ENCODE assay signal across 20 cellular contexts in the genomic region with DNA sequence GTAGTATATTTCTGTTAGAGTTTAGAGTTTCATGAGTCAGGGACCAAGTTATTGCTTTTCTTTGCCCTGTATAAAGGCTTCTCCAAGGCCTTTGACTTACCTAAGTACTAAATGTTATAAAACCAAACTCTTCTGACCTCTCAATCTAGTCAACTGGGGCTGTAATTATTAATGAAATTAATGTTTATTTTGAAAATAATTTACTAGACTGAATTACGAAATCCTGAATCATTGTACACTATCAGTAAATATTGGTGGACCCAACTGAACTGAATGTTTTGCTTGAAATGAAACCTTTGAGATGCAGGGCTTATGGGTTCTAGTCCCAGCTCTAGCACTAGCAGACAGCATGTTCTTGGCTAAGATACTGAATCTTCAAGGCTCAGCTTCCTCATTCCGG. TPM values are rescaled to one million over a fixed set of nuclear protein-coding genes. Genes with fewer than 3 reads are reported as not detected.
DNase-seq lines count a peak whose midpoint lies in the region; ATAC-seq, FAIRE-seq and TF ChIP-seq lines count a peak whose summit lies in the region.
"Had no signal": no experiment of that assay in that cellular context is flagged by ENCODE, and none has a peak within 500 bp of the region (broad histone marks: within the 10 kb centered on the region; RNA-seq: fewer than 3 reads in every experiment).

No MANE protein-coding gene starts in this region.

- no TSS peak for BruUV-seq in Calu3 (replicated peaks; lab: Mats Ljungman, UMichigan)

- H3K27me3 ChIP-seq in right lobe of liver: no peaks in the 10 kb centered on the region

- 26% methylated on average over 2 of the region's 2 CpGs for WGBS in A549 (ENCODE audit: missing lambda C conversion rate)
- WGBS in right lobe of liver (ENCODE audit: insufficient coverage, low coverage, low lambda C conversion rate, missing lambda C conversion rate): 13% methylated on average over 2 of the region's 2 CpGs

- H3K4me3 Mint-ChIP-seq in Calu3 (ENCODE audit: low read depth, unreplicated experiment): no peak overlapping the region
- H3K4me3 Mint-ChIP-seq: CD4-positive, alpha-beta memory T cell had no signal

- POLR2A ChIA-PET in A549 (lab: Yijun Ruan, JAX): no interaction called here

- TF ChIP-seq POLR2A in A549 (IDR thresholded peaks at IDR 0.05; ENCODE audit: low read length) (no peak), right lobe of liver (IDR thresholded peaks at IDR 0.05) (no peak)

- ATAC-seq in A549 (no peak), right lobe of liver (peak; percentile 72 to 82 (median 77)), GM19397 (IDR thresholded peaks at IDR 0.05; ENCODE audit: unreplicated experiment) (no peak)

- H3K27ac Mint-ChIP-seq in Calu3 (ENCODE audit: unreplicated experiment): no peak overlapping the region
- H3K27ac Mint-ChIP-seq: CD4-positive, alpha-beta memory T cell had no signal

- no peaks in the 10 kb centered on the region for H3K9me3 Mint-ChIP-seq in Calu3 (ENCODE audit: low read depth, unreplicated experiment)

- no peaks in the 10 kb centered on the region for H3K36me3 Mint-ChIP-seq in Calu3 (ENCODE audit: insufficient read depth, unreplicated experiment)
- H3K36me3 Mint-ChIP-seq: CD4-positive, alpha-beta memory T cell had no signal

- FAIRE-seq in A549 (lab: Jason Lieb, UNC) (no peak), kidney (lab: Jason Lieb, UNC) (peak; percentile 74)
- FAIRE-seq: G401.6, GM12892, H1 had no signal

- peak overlapping the region; percentile 7; the same call in 1 of the 3 replicates for H3K4me2 ChIP-seq in A549

- DNase-seq in A549 (ENCODE audit: low read depth in 1 of 2, low spot score in 1 of 2) (no peak), kidney (no peak), right lobe of liver (no peak), NCI-H1436 (lab: John Stamatoyannopoulos, UW) (no peak), Calu3 (no peak)
- DNase-seq: 8988T; C1 segment of cervical spinal cord; CD4-positive, alpha-beta memory T cell; COR-L47; DMS153; DND-41; GM23248; H7; HCEC 1CT had no signal

- TF ChIP-seq CTCF in A549 (IDR thresholded peaks at IDR 0.05): no peak
- TF ChIP-seq CTCF in kidney (IDR thresholded peaks at IDR 0.05; ENCODE audit: borderline replicate concordance, extremely low read depth, insufficient read depth): no peak
- TF ChIP-seq CTCF in right lobe of liver (IDR thresholded peaks at IDR 0.05): no peak
- TF ChIP-seq CTCF in Calu3 (IDR thresholded peaks at IDR 0.05; ENCODE audit: unreplicated experiment): no peak

- no peak for TF ChIP-seq EP300 in A549 (IDR thresholded peaks at IDR 0.05)

- no peak for TF ChIP-seq RAD21 in A549 (conservative IDR thresholded peaks at IDR 0.05 in 1 of 2, IDR thresholded peaks at IDR 0.05 in 1 of 2)

- H3K4me3 ChIP-seq in A549 (no peak overlapping the region), kidney (ENCODE audit: low read length in 2 of 2) (no peak overlapping the region), right lobe of liver (peak overlapping the region in 2 of 3 donors; percentile 55 to 72)
- H3K4me3 ChIP-seq: GM23248 had no signal

- no peak overlapping the region for H3K9ac ChIP-seq in kidney (ENCODE audit: low read length in 2 of 2)
- H3K9ac ChIP-seq: GM23248 had no signal

- CTCF ChIA-PET in A549 (lab: Yijun Ruan, JAX) (no interaction called here), Calu3 (lab: Charles Lee) (no interaction called here)

- H3K27ac ChIP-seq in A549 (no peak overlapping the region), kidney (ENCODE audit: low read depth in 2 of 2, low read length in 2 of 2) (peak overlapping the region; percentile 16 to 26), right lobe of liver (peak overlapping the region; percentile 70 to 87 (median 81))
- H3K27ac ChIP-seq: GM23248 had no signal

- H3K4me1 ChIP-seq in A549: peaks cover 8% of the 10 kb centered on the region; the same call in 2 of the 3 replicates
- no peaks in the 10 kb centered on the region for H3K4me1 ChIP-seq in kidney (ENCODE audit: control insufficient read depth in 1 of 2, insufficient read depth in 1 of 2, low read depth in 1 of 2, low read length in 2 of 2)
- H3K4me1 ChIP-seq in right lobe of liver: peaks cover 0 to 18% (median 3%) of the 10 kb centered on the region in 4 donors

- no peaks in the 10 kb centered on the region for H3K27me3 Mint-ChIP-seq in Calu3 (ENCODE audit: unreplicated experiment)
- H3K27me3 Mint-ChIP-seq: CD4-positive, alpha-beta memory T cell had no signal

- intact Hi-C loops in kidney (cut with DNase I): no loop called here
- intact Hi-C loops in right lobe of liver (cut with DNase I): no loop called here
- intact Hi-C loops in Calu3 (cut with micrococcal nuclease; ENCODE audit: unreplicated experiment): no loop called here

- H3K4me1 Mint-ChIP-seq in Calu3 (ENCODE audit: low read depth, unreplicated experiment): no peaks in the 10 kb centered on the region
- H3K4me1 Mint-ChIP-seq: CD4-positive, alpha-beta memory T cell had no signal

- H3K36me3 ChIP-seq in kidney (ENCODE audit: control insufficient read depth in 1 of 2, insufficient read depth in 2 of 2, low read length in 2 of 2): no peaks in the 10 kb centered on the region
- peaks cover 0 to 22% (median 7%) of the 10 kb centered on the region in 4 donors for H3K36me3 ChIP-seq in right lobe of liver

- no peaks in the 10 kb centered on the region for H3K9me3 ChIP-seq in A549
- H3K9me3 ChIP-seq in kidney (ENCODE audit: control insufficient read depth in 1 of 2, low read length in 2 of 2): peaks cover 0 to 4% of the 10 kb centered on the region in 2 donors
- no peaks in the 10 kb centered on the region for H3K9me3 ChIP-seq in right lobe of liver

TF ChIP-seq in A549, 52 proteins besides CTCF, POLR2A, EP300 and RAD21:
- TF ChIP-seq HOXB13 (CRISPR knock-in tag; IDR thresholded peaks at IDR 0.05; ENCODE audit: low read depth) (no peak), PHF8 (IDR thresholded peaks at IDR 0.05; ENCODE audit: borderline replicate concordance, low read depth) (no peak), KDM5A (IDR thresholded peaks at IDR 0.05) (no peak), HDAC2 (IDR thresholded peaks at IDR 0.05) (no peak), HOXB5 (CRISPR knock-in tag; IDR thresholded peaks at IDR 0.05) (no peak)
- TF ChIP-seq, protein P1, sequence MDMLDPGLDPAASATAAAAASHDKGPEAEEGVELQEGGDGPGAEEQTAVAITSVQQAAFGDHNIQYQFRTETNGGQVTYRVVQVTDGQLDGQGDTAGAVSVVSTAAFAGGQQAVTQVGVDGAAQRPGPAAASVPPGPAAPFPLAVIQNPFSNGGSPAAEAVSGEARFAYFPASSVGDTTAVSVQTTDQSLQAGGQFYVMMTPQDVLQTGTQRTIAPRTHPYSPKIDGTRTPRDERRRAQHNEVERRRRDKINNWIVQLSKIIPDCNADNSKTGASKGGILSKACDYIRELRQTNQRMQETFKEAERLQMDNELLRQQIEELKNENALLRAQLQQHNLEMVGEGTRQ (IDR thresholded peaks at IDR 0.05): no peak

RNA-seq across cellular contexts. Expression of a gene that starts 1.7 kb away (rescaled TPM):
- polyA plus RNA-seq in A549 (2011; rRNA removed) (0.10 and 0.13 TPM in 2 replicates), A549 (2017; fragmentation: RNase III; extraction: RNeasy Plus Mini Kit Qiagen cat#74134 plus additional on column Dnase treatment) (0.07 to 0.16 TPM (median 0.12 TPM) in 3 replicates), kidney (ENCODE audit: insufficient read depth, low read depth, low replicate concordance) (2.4 TPM)
- 0.03 and 0.04 TPM in 2 replicates for polyA plus RNA-seq in A549 (2012; cell fraction: cytosol; rRNA removed)
- polyA plus RNA-seq in A549 (2012; cell fraction: nucleus; rRNA removed): 0.06 and 0.11 TPM in 2 replicates
- polyA minus RNA-seq in A549 (2011; rRNA and poly(A)+ RNA removed): not detected in 2 replicates
- total RNA-seq in kidney (2.9 TPM), right lobe of liver (1,000 to 10,000 TPM in 3 of 6 experiments, 100 to 1,000 TPM in 3; 231 to 3,951 (median 1,253) TPM), Calu3 (2022) (4.9 and 7.8 TPM in 2 replicates)
- total RNA-seq: A673; CD4-positive, alpha-beta memory T cell; GM23248; H1; H7 had no signal
- polyA plus RNA-seq: BJ; CD4-positive, alpha-beta memory T cell; GM23248 had no signal

Comparison
In these comparisons a context has a peak if more than half of its experiments do, and no peak if none do; other contexts are left out.
1. ATAC-seq: peak in right lobe of liver (4 of 4); none in A549 (0 of 2) and GM19397 (single experiment).
2. H3K27ac ChIP-seq: peak in kidney (2 of 2) and right lobe of liver (3 of 3); none in A549 (0 of 2).
3. H3K4me3 ChIP-seq: peak in right lobe of liver (2 of 3); none in A549 (single experiment) and kidney (0 of 2).
4. RNA of a gene that starts 1.7 kb away (total RNA-seq): 231 to 3,951 TPM in right lobe of liver; 4.9 to 7.8 TPM in Calu3 and 2.9 TPM in kidney (single experiment); every median in the first group is over 10 times any median in the second.